ENCODE assay signal across 8 cellular contexts in genomic region chr16:88662843-88663606, GRCh38. TPM values are rescaled to one million over a fixed set of nuclear protein-coding genes. Genes with fewer than 3 reads are reported as not detected.
DNase-seq lines count a peak whose midpoint lies in the region; ATAC-seq and TF ChIP-seq lines count a peak whose summit lies in the region.

A gene with protein sequence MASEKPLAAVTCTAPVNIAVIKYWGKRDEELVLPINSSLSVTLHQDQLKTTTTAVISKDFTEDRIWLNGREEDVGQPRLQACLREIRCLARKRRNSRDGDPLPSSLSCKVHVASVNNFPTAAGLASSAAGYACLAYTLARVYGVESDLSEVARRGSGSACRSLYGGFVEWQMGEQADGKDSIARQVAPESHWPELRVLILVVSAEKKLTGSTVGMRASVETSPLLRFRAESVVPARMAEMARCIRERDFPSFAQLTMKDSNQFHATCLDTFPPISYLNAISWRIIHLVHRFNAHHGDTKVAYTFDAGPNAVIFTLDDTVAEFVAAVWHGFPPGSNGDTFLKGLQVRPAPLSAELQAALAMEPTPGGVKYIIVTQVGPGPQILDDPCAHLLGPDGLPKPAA (minus strand): TSS chr16:88663091. CDS start chr16:88663080, 11 bp downstream.

- intact Hi-C loops in T-helper 2 cell treated with Interferon-gamma antibody and Interleukin-4, amounts not matched to agents 100 ng/mL and 5 ng/mL, for 36 hours (cut with micrococcal nuclease): loop anchor here (1.0 to 5.0 kb wide), 4 partner anchors 12 to 91 kb away; partner anchors contain the start of genes CYBA, SNAI3 and ZC3H18
- intact Hi-C loops in uterus (cut with DNase I; ENCODE audit: low total_unique reads): no loop called here

- H3K36me3 ChIP-seq in right atrium auricular region (peaks cover 2% of the 10 kb centered on the region), uterus (no peaks in the 10 kb centered on the region)

- H3K27me3 ChIP-seq in right atrium auricular region: no peaks in the 10 kb centered on the region
- no peaks in the 10 kb centered on the region for H3K27me3 ChIP-seq in uterus

- H3K9me3 ChIP-seq in right atrium auricular region (no peaks in the 10 kb centered on the region), uterus (no peaks in the 10 kb centered on the region)

- peaks cover 0 to 20% of the 10 kb centered on the region in 2 donors for H3K4me1 ChIP-seq in right atrium auricular region
- H3K4me1 ChIP-seq in uterus: peaks cover 0 to 4% of the 10 kb centered on the region in 2 donors

- ATAC-seq in GM18498 (IDR thresholded peaks at IDR 0.05; ENCODE audit: unreplicated experiment): peak; percentile 92
- ATAC-seq in HG02885 (IDR thresholded peaks at IDR 0.05; ENCODE audit: poor library complexity, unreplicated experiment): peak; percentile 94

- TF ChIP-seq CTCF in right atrium auricular region (IDR thresholded peaks at IDR 0.05): no peak
- peak in 1 of 4 experiments; percentile 11 for TF ChIP-seq CTCF in uterus (IDR thresholded peaks at IDR 0.05)

- TF ChIP-seq POLR2A in uterus (IDR thresholded peaks at IDR 0.05): peak; percentile 80 to 83

- H3K27ac ChIP-seq in right atrium auricular region (peak within 1 kb of the TSS; percentile 80 to 95), uterus (peak within 1 kb of the TSS; percentile 74 to 77)

- peak; percentile 90 for DNase-seq in NCI-H1694 treated with DMSO at 0.1 percent for 48 hours (lab: John Stamatoyannopoulos, UW)
- DNase-seq in anterior cingulate cortex (lab: John Stamatoyannopoulos, UW): peak; percentile 70 to 99 (median 97)
- DNase-seq in right atrium auricular region (ENCODE audit: low spot score): peak; percentile 99
- peak; percentile 92 for DNase-seq in pulmonary artery endothelial cell (ENCODE audit: low read depth, low spot score)
- DNase-seq in uterus: peak; percentile 95 to 96

- H3K4me3 ChIP-seq in right atrium auricular region (peak within 1 kb of the TSS; percentile 80 to 99), uterus (peak within 1 kb of the TSS; percentile 75 to 97)

RNA-seq across cellular contexts. Expression of the gene that starts here (rescaled TPM):
- total RNA-seq in T-helper 2 cell treated with Interferon-gamma antibody and Interleukin-4, amounts not matched to agents 100 ng/mL and 5 ng/mL, for 36 hours: 65.6 and 68.6 TPM in 2 replicates
- total RNA-seq in right atrium auricular region (10 to 100 TPM; 21.5 to 23.1 TPM), pulmonary artery endothelial cell (67.3 and 78.5 TPM in 2 replicates), uterus (10 to 100 TPM in 2 of 4 donors, 1 to 10 TPM in 2; 2.4 to 22.1 (median 15.0) TPM)

Comparison
In these comparisons a context has a peak if more than half of its experiments do, and no peak if none do; other contexts are left out.
1. Peak in every context shown above with its lines: DNase-seq, ATAC-seq, H3K4me3 ChIP-seq and H3K27ac ChIP-seq.